Comparison of ENCODE assay signal across 19 cellular contexts in the genomic region with DNA sequence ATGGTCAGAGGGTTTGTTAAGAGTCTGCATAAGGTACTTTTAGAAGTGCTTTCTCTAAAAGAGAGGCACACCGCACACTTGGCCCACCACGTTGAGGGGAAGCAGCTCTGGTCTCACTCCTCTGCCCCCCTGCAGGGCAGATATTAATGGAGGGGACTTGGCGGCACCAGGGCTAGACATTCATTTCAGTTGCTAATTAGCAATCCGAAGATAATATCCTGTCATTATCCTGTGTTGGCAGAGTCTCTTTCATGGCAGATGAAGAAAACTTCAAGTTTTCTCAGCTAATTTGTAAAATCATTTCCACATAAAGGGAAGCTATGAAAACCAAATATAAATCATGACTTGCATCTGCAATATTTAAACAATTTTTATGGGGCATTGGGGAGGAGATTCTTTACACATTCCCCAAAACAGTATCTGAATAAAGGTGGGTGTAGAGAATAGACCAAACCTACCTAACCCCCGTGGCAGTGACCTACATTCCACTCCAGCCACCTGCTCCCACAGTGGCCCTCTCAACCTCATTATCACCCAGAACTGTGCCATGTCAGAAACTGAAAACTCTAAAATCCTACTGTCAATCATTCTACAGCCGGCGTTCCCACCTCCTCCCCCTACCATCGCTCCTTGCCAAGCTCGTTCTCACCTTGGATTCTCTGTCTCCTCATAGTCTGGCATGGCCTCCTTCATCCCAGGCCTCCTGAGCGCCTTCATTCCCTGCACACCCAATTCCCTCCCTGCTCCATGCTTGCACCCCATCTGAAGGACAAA.
"Had no signal": no experiment of that assay in that cellular context is flagged by ENCODE, and none has a peak within 500 bp of the region (broad histone marks: within the 10 kb centered on the region; RNA-seq: fewer than 3 reads in every experiment).

No MANE protein-coding gene starts in this region.

- ATAC-seq: activated CD4-positive, CD25-positive, alpha-beta regulatory T cell treated with anti-CD3 and anti-CD28 coated beads, Interleukin-2, amount 50 U/mL, for 24 hours; activated CD8-positive, alpha-beta T cell treated with anti-CD3 and anti-CD28 coated beads for 36 hours; activated T-cell treated with anti-CD3 and anti-CD28 coated beads, Interleukin-2, amount 50 U/mL, for 72 hours had no signal

- H3K27me3 ChIP-seq: MG63 had no signal

- DNase-seq: activated CD4-positive, alpha-beta T cell treated with anti-CD3 and anti-CD28 coated beads for 4 hours; activated CD8-positive, alpha-beta memory T cell treated with anti-CD3 and anti-CD28 coated beads, Interleukin-2, amount 50 U/mL, for 4 hours; activated CD8-positive, alpha-beta T cell treated with anti-CD3 and anti-CD28 coated beads for 36 hours; activated gamma-delta T cell treated with Interleukin-2 at 50 U/mL for 16 hours; activated naive CD4-positive, alpha-beta T cell treated with anti-CD3 and anti-CD28 coated beads, Interleukin-2, amount 10 ng/mL, durations not matched to agents 7 days and 5 days; activated naive CD8-positive, alpha-beta T cell treated with anti-CD3 and anti-CD28 coated beads for 36 hours; activated T-cell treated with anti-CD3 and anti-CD28 coated beads, Interleukin-2, amount 50 U/mL, for 72 hours; MG63; MV-4-11; NCI-H1092 treated with DMSO at 0.1 percent for 48 hours; NCI-H1930; NCI-H2107; NCI-H2171 treated with DMSO at 0.1 percent for 48 hours; NCI-H226; NCI-H526; NCI-H82; SIG-M5; T-helper 2 cell had no signal

- H3K36me3 ChIP-seq: MG63 had no signal

- H3K9me3 ChIP-seq: MG63 had no signal

- H3K4me3 ChIP-seq: MG63 had no signal
